ENCODE assay signal across 8 cellular contexts in the genomic region with DNA sequence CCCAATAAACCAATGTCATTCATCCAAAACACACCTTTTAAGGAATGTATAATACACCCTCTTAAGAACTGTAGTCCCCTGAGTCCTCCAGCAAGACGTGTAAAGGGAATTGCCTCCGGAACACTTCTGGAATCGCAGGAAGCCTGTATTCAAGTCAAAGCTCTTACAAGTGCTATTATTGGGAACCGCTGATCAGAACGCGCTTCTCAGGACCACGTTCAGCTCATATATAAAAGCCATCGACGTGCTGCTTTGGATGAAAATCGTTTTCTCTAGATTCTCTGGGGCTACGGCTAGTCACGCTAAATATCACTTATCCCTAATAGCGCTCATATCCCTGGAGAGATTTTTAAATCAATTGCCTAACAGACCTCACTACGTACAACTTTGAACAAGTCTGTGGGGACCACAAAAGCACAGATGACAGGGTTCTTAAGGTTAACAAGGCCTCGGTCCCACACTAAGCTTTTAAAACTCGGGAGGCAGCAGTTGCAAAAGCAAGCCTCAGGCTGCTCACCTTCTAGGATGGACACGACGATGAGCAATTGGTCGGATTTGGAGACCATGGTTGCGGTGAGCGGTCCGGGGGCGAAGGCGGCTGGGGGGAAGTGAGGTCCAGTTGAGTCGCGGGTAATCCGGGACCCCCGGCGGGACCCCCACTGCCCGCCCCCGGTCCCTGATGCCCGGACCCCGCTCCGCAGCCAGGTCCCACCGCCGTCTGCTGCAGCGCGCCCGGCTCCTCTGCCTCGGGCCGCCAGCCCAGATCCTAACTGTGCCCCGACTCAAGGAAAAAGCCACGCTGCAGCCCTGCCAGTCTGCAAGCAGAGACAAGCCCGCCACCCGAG. TPM values are rescaled to one million over a fixed set of nuclear protein-coding genes. Genes with fewer than 3 reads are reported as not detected.
DNase-seq lines count a peak whose midpoint lies in the region; ATAC-seq and TF ChIP-seq lines count a peak whose summit lies in the region.

No MANE protein-coding gene starts in this region.

- DNase-seq in activated T-cell treated with anti-CD3 and anti-CD28 coated beads for 24 hours (ENCODE audit: low read depth) (peak; percentile 10), H4 (ENCODE audit: low spot score) (peak; percentile 17), LHCN-M2 (ENCODE audit: low read depth) (peak; percentile 25), cardiac septum (ENCODE audit: low spot score) (peak; percentile 78), psoas muscle (no peak), KG1 (lab: John Stamatoyannopoulos, UW) (no peak)
- DNase-seq in activated T-cell treated with anti-CD3 and anti-CD28 coated beads, Interleukin-2, amount 50 U/mL, for 24 hours, result no peak
- DNase-seq in activated T-cell treated with anti-CD3 and anti-CD28 coated beads, Interleukin-2, amount 50 U/mL, for 48 hours, result peak; percentile 51 to 59

- H3K36me3 ChIP-seq in psoas muscle (ENCODE audit: insufficient read depth in 1 of 2, low read depth in 1 of 2), result peaks cover 0 to 6% of the 10 kb centered on the region in 2 donors

- peaks cover 11% of the 10 kb centered on the region for H3K4me1 ChIP-seq in psoas muscle

- H3K36me3 Mint-ChIP-seq in activated T-cell treated with anti-CD3 and anti-CD28 coated beads, Interleukin-2, amount 50 U/mL, for 24 hours (ENCODE audit: low read depth), result peaks cover 26% of the 10 kb centered on the region

- H3K27me3 Mint-ChIP-seq in activated T-cell treated with anti-CD3 and anti-CD28 coated beads, Interleukin-2, amount 50 U/mL, for 24 hours, result no peaks in the 10 kb centered on the region

- intact Hi-C loops in cardiac septum (cut with DNase I), result loop anchor here (2.0 kb wide), 2 partner anchors 90 to 188 kb away; a partner anchor contains a TSS
- intact Hi-C loops in psoas muscle (cut with DNase I), result loop anchor here (1.0 to 10.0 kb wide), 5 partner anchors 90 to 580 kb away; a partner anchor contains a TSS

- peak overlapping the region; percentile 83 for H3K27ac ChIP-seq in psoas muscle

- no peaks in the 10 kb centered on the region for H3K9me3 ChIP-seq in psoas muscle

- H3K27me3 ChIP-seq in psoas muscle (ENCODE audit: insufficient read depth in 3 of 3, low read length in 2 of 3), result no peaks in the 10 kb centered on the region

- peak overlapping the region; percentile 89 for H3K4me3 ChIP-seq in psoas muscle

- no peak overlapping the region for H3K4me3 Mint-ChIP-seq in activated T-cell treated with anti-CD3 and anti-CD28 coated beads, Interleukin-2, amount 50 U/mL, for 24 hours

- no peak for TF ChIP-seq CTCF in psoas muscle (IDR thresholded peaks at IDR 0.05)

- 0% methylated on average over 36 to 45 of the region's 45 CpGs for WGBS in psoas muscle, 3 donors

- no peak overlapping the region for H3K27ac Mint-ChIP-seq in activated T-cell treated with anti-CD3 and anti-CD28 coated beads, Interleukin-2, amount 50 U/mL, for 24 hours

- H3K9me3 Mint-ChIP-seq in activated T-cell treated with anti-CD3 and anti-CD28 coated beads, Interleukin-2, amount 50 U/mL, for 24 hours, result peaks cover 2% of the 10 kb centered on the region

- peak; percentile 13 to 53 (median 36) for ATAC-seq in psoas muscle

- H3K4me1 Mint-ChIP-seq in activated T-cell treated with anti-CD3 and anti-CD28 coated beads, Interleukin-2, amount 50 U/mL, for 24 hours (ENCODE audit: low read depth), result peaks cover 28% of the 10 kb centered on the region

RNA-seq across cellular contexts. Expression of a gene that starts 0.5 kb away (rescaled TPM):
- 12.5 and 17.0 TPM in 2 replicates for total RNA-seq in H4 (2014; rRNA removed; shearing (Covaris generic))
- total RNA-seq in LHCN-M2 (2014; rRNA removed) (19.8 and 24.6 TPM in 2 replicates), cardiac septum (10.2 TPM), psoas muscle (10 to 100 TPM in 1 of 4 donors, 1 to 10 TPM in 3; 3.9 to 15.0 (median 6.3) TPM)
- 2.5 TPM for polyA plus RNA-seq in LHCN-M2 (2012)
- polyA plus RNA-seq in psoas muscle, result 1 to 10 TPM; 2.5 to 9.4 (median 3.5) TPM

Comparison
In these comparisons a context has a peak if more than half of its experiments do, and no peak if none do; other contexts are left out.
1. DNase-seq: peak in activated T-cell treated with anti-CD3 and anti-CD28 coated beads for 24 hours (single experiment), H4 (single experiment), LHCN-M2 (single experiment), activated T-cell treated with anti-CD3 and anti-CD28 coated beads, Interleukin-2, amount 50 U/mL, for 48 hours (2 of 2) and cardiac septum (single experiment); none in activated T-cell treated with anti-CD3 and anti-CD28 coated beads, Interleukin-2, amount 50 U/mL, for 24 hours (single experiment), psoas muscle (0 of 2) and KG1 (single experiment).